ENCODE assay signal across 27 cellular contexts in the genomic region with DNA sequence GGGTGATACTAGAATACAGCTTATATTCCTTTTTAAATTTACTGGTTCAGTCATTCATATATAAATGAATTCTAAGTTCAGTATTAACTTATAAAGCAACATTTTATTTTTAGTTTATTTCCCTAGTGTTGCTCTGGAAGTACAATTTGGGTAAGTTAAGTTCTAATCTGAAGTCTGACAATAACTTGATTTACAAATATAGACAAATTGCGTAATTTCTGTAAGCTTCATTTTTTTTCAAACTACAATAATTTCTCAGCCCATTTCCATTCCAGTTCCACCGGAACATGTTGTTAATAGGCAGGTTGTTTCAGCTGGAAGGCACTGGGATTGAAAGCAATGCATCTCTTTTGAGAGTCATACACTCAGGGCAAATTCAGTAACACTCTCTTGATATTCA.
"Had no signal": no experiment of that assay in that cellular context is flagged by ENCODE, and none has a peak within 500 bp of the region (broad histone marks: within the 10 kb centered on the region; RNA-seq: fewer than 3 reads in every experiment).

No MANE protein-coding gene starts in this region.

- FAIRE-seq: urothelium cell line had no signal

- H3K4me1 ChIP-seq: stomach, suprapubic skin, testis, thyroid gland, tibial artery, tibial nerve, transverse colon, upper lobe of left lung, upper lobe of right lung, uterus, vagina had no signal

- ATAC-seq: stimulated activated effector memory CD8-positive, alpha-beta T cell treated with anti-CD3 and anti-CD28 coated beads, Interleukin-12 subunit alpha, Interleukin-12 subunit beta, amount 100 ng/mL, for 72 hours; stimulated activated memory B cell treated with anti-CD40 and anti-IgM and Interleukin-4, amounts not matched to agents 10 μg/mL and 1 μg/mL and 100 μg/mL, for 72 hours; stimulated activated naive B cell treated with anti-CD40 and anti-IgM and Interleukin-4, amounts not matched to agents 10 μg/mL and 1 μg/mL and 100 μg/mL, for 72 hours; stimulated activated naive CD8-positive, alpha-beta T cell treated with anti-CD3 and anti-CD28 coated beads, Interleukin-15, amount 100 ng/mL, for 72 hours; stimulated activated naive CD8-positive, alpha-beta T cell treated with anti-CD3 and anti-CD28 coated beads, Interleukin-15, Interleukin-2, amounts not matched to agents 100 U/mL and 50 U/mL, for 24 hours; upper lobe of right lung had no signal

- H3K27ac ChIP-seq: stomach, suprapubic skin, testis, thoracic aorta, thyroid gland, tibial artery, tibial nerve, transverse colon, upper lobe of left lung, upper lobe of right lung, uterus, vagina had no signal

- DNase-seq: stimulated activated CD4-positive, alpha-beta T cell treated with anti-CD3 and anti-CD28 coated beads, Interleukin-2, amount 100 ng/mL, for 48 hours; stimulated activated CD4-positive, alpha-beta T cell treated with anti-CD3 and anti-CD28 coated beads, Interleukin-4, amount 100 ng/mL, for 1 hour; stimulated activated CD4-positive, alpha-beta T cell treated with anti-CD3 and anti-CD28 coated beads, Interleukin-4, amount 100 ng/mL, for 24 hours; stimulated activated CD4-positive, alpha-beta T cell treated with anti-CD3 and anti-CD28 coated beads, Interleukin-4, amount 100 ng/mL, for 4 hours; stimulated activated CD8-positive, alpha-beta memory T cell treated with anti-CD3 and anti-CD28 coated beads, Interleukin-4, amount 100 ng/mL, for 48 hours; stimulated activated naive B cell treated with anti-CD40 and anti-IgM and Interleukin-4, amounts not matched to agents 10 μg/mL and 1 μg/mL and 100 μg/mL, for 72 hours; stimulated activated naive CD4-positive, alpha-beta T cell; stimulated activated naive CD4-positive, alpha-beta T cell treated with Interleukin-2 at 50 U/mL for 16 hours; stimulated activated naive CD8-positive, alpha-beta T cell treated with anti-CD3 and anti-CD28 coated beads, Interleukin-15, amount 100 ng/mL, for 72 hours; stimulated activated naive CD8-positive, alpha-beta T cell treated with anti-CD3 and anti-CD28 coated beads, Interleukin-15, Interleukin-2, amounts not matched to agents 100 U/mL and 50 U/mL, for 24 hours; stomach; substantia nigra; testis; thyroid gland; tibial artery; transverse colon; trophoblast cell; upper lobe of left lung; upper lobe of right lung; uterus had no signal

- H3K36me3 ChIP-seq: stomach, suprapubic skin, thoracic aorta, thyroid gland, tibial artery, tibial nerve, transverse colon, upper lobe of left lung, upper lobe of right lung, uterus, vagina had no signal

- H3K4me3 ChIP-seq: stomach, suprapubic skin, testis, thoracic aorta, thyroid gland, tibial artery, tibial nerve, transverse colon, upper lobe of left lung, upper lobe of right lung, uterus, vagina had no signal

- H3K9me3 ChIP-seq: testis, thoracic aorta, thyroid gland, tibial artery, transverse colon, upper lobe of right lung, uterus, vagina had no signal

- H3K27me3 ChIP-seq: stomach, suprapubic skin, testis, thyroid gland, tibial artery, tibial nerve, transverse colon, upper lobe of left lung, upper lobe of right lung, uterus, vagina had no signal
